8 cellular contexts compared by ENCODE assay signal in the genomic region with DNA sequence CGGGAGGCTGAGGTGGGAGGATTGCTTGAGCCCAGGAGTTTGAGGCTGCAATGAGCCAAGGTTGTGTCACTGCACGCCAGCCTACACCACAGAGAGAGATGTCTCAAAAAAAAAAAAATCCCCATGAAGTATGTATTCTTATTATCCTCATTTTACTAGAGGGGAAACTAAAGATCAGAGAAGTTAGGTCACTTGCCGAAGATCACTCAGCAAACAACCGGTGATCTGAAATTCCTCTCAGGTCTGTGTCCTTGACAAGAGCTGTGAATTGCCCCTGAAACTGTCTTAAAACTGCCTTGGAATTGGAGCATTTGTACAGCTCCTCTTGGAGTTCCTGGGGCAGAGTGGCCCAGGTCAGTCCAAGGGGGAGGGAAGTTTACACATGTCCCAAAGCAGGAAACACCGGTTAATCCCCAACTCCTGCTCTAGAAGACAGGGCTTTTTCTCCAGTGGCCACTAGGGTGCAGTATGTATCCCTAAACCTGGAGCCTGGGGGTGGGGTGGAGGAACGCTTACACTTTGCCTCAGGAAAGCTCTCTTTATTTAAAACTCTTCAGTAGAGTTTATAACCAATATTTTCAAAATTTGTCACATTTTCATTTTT. TPM values are rescaled to one million over a fixed set of nuclear protein-coding genes. Genes with fewer than 3 reads are reported as not detected.
DNase-seq lines count a peak whose midpoint lies in the region; ATAC-seq, FAIRE-seq and TF ChIP-seq lines count a peak whose summit lies in the region.

No MANE protein-coding gene starts in this region.

- WGBS in A549 (ENCODE audit: missing lambda C conversion rate) = 65% methylated on average over 6 of the region's 6 CpGs

- no peak for TF ChIP-seq POLR2A in A549 (IDR thresholded peaks at IDR 0.05; ENCODE audit: low read length)

- DNase-seq in A549 (ENCODE audit: low read depth in 1 of 2, low spot score in 1 of 2) (peak; percentile 77 to 78), HuH-7 (ENCODE audit: low spot score) (peak; percentile 82), RPMI7951 (ENCODE audit: low read depth) (peak; percentile 59), foreskin keratinocyte (peak; percentile 38 to 66), non-pigmented ciliary epithelial cell (ENCODE audit: low read depth) (peak; percentile 51), substantia nigra (lab: John Stamatoyannopoulos, UW) (peak in 37 of 49 donors; percentile 5 to 77 (median 49))
- DNase-seq in activated T-helper 9 cell treated with anti-CD3 and anti-CD28 coated beads, Interleukin-2, amount 50 U/mL, for 16 hours (ENCODE audit: low read depth) = peak; percentile 33

- no peaks in the 10 kb centered on the region for H3K9me3 ChIP-seq in A549

- no peak for FAIRE-seq in A549 (lab: Jason Lieb, UNC)

- no peaks in the 10 kb centered on the region for H3K27me3 ChIP-seq in foreskin keratinocyte

- POLR2A ChIA-PET in A549 (lab: Yijun Ruan, JAX) = interaction anchor here (0.9 to 1.2 kb wide), 3 partner anchors 73 to 99 kb away, joined by 3 to 4 read pairs (median 4); a partner anchor contains a TSS

- TF ChIP-seq CTCF in A549 (IDR thresholded peaks at IDR 0.05) (peak; percentile 90), foreskin keratinocyte (conservative IDR thresholded peaks at IDR 0.05) (peak; percentile 95)

- TF ChIP-seq RAD21 in A549 (conservative IDR thresholded peaks at IDR 0.05 in 1 of 2, IDR thresholded peaks at IDR 0.05 in 1 of 2) = peak; percentile 80 to 84

- 0 out of 6 replicates have a peak overlapping the region, but pooled peaks of 1 of the 2 experiments have one; percentile 24 for H3K27ac ChIP-seq in A549
- H3K27ac ChIP-seq in foreskin keratinocyte = no peak overlapping the region
- H3K27ac ChIP-seq in substantia nigra (ENCODE audit: low read depth, low read length, poor library complexity, severe bottlenecking) = no peak overlapping the region

- no peak overlapping the region for H3K4me3 ChIP-seq in A549

- TF ChIP-seq EP300 in A549 (IDR thresholded peaks at IDR 0.05) = no peak

- peaks cover 4% of the 10 kb centered on the region; the same call in 1 of the 3 replicates for H3K4me1 ChIP-seq in A549
- H3K4me1 ChIP-seq in foreskin keratinocyte = no peaks in the 10 kb centered on the region

- no peak overlapping the region for H3K4me2 ChIP-seq in A549

- CTCF ChIA-PET in A549 (lab: Yijun Ruan, JAX) = interaction anchor here (0.6 to 10.5 kb wide), 53 partner anchors 9 to 347 kb away, joined by 3 to 147 read pairs (median 6); a partner anchor contains a TSS

- peak; percentile 77 to 88 for ATAC-seq in A549
- peak; percentile 69 for ATAC-seq in GM18517 (IDR thresholded peaks at IDR 0.05; ENCODE audit: unreplicated experiment)
- ATAC-seq in foreskin keratinocyte = peak; percentile 79

TF ChIP-seq in A549, 52 proteins besides CTCF, POLR2A, EP300 and RAD21:
- peak; percentile 49 for TF ChIP-seq ZFP36 (IDR thresholded peaks at IDR 0.05; ENCODE audit: borderline replicate concordance, partially characterized antibody)
- TF ChIP-seq CHD2 (IDR thresholded peaks at IDR 0.05; ENCODE audit: low read length, partially characterized antibody) = peak; percentile 39
- TF ChIP-seq, protein P1, sequence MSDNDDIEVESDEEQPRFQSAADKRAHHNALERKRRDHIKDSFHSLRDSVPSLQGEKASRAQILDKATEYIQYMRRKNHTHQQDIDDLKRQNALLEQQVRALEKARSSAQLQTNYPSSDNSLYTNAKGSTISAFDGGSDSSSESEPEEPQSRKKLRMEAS (IDR thresholded peaks at IDR 0.05) = 0 out of 2 replicates have a peak, but pooled peaks have one; percentile 15
- no peak for TF ChIP-seq FOXS1 (CRISPR knock-in tag; IDR thresholded peaks at IDR 0.05)
- peak; percentile 83 for TF ChIP-seq SMC3 (IDR thresholded peaks at IDR 0.05)
- peak; percentile 40; the same call in 1 of the 2 replicates for TF ChIP-seq MAZ (IDR thresholded peaks at IDR 0.05; ENCODE audit: borderline replicate concordance, low read depth, low read length)

RNA-seq across cellular contexts. Expression of a gene that starts 27.6 kb away (rescaled TPM):
- polyA plus RNA-seq in A549 (2011; rRNA removed) (1.1 and 1.2 TPM in 2 replicates), A549 (2017; fragmentation: RNase III; extraction: RNeasy Plus Mini Kit Qiagen cat#74134 plus additional on column Dnase treatment) (0.39 to 0.69 TPM (median 0.61 TPM) in 3 replicates), foreskin keratinocyte (not detected in 2 replicates)
- 0.32 and 0.39 TPM in 2 replicates for polyA plus RNA-seq in A549 (2012; cell fraction: cytosol; rRNA removed)
- 1.4 and 1.6 TPM in 2 replicates for polyA plus RNA-seq in A549 (2012; cell fraction: nucleus; rRNA removed)
- 2.4 and 4.0 TPM in 2 replicates for polyA minus RNA-seq in A549 (2011; rRNA and poly(A)+ RNA removed)
- total RNA-seq in RPMI7951 (2014; rRNA removed; shearing (Covaris generic)) = not detected in 2 replicates
- not detected in 2 replicates for total RNA-seq in foreskin keratinocyte
